ENCODE assay signal across 26 cellular contexts in the genomic region with DNA sequence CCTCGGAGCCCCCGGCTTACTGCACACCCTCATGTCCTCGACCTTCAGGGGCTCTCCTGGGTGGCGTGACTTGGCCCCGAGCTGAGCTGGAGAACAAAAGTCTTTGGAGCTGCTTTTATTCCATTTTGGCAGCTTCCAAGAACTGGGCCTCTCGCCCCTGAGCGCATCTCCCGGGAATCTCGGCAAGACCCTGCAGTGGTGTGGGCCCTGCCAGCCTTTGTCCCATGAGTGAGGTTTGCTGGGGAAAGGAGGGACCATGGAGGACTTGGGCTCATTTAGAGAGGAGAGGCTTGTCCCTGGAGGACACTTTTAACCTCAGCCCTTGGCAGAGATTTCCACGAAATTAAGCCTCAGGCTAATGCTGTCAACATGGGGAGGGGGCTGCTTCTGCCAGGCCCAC.
"Had no signal": no experiment of that assay in that cellular context is flagged by ENCODE, and none has a peak within 500 bp of the region (broad histone marks: within the 10 kb centered on the region; RNA-seq: fewer than 3 reads in every experiment).

No MANE protein-coding gene starts in this region.

- H3K4me3 Mint-ChIP-seq: activated CD4-positive, alpha-beta T cell treated with anti-CD3 and anti-CD28 coated beads, Interleukin-2, amount 10 ng/mL, durations not matched to agents 7 days and 5 days; activated CD8-positive, alpha-beta T cell treated with anti-CD3 and anti-CD28 coated beads for 36 hours; activated naive CD4-positive, alpha-beta T cell treated with anti-CD3 and anti-CD28 coated beads, Interleukin-2, amount 50 U/mL, for 24 hours; activated T-cell treated with anti-CD3 and anti-CD28 coated beads, Interleukin-2, amount 50 U/mL, for 4 hours; nephron progenitor cell; stimulated activated effector memory CD8-positive, alpha-beta T cell treated with anti-CD3 and anti-CD28 coated beads, Interleukin-12 subunit alpha, Interleukin-12 subunit beta, amount 100 ng/mL, for 72 hours; WTC11 had no signal

- H3K36me3 Mint-ChIP-seq: activated naive CD4-positive, alpha-beta T cell treated with anti-CD3 and anti-CD28 coated beads, Interleukin-2, amount 50 U/mL, for 24 hours; stimulated activated effector memory CD8-positive, alpha-beta T cell treated with anti-CD3 and anti-CD28 coated beads, Interleukin-12 subunit alpha, Interleukin-12 subunit beta, amount 100 ng/mL, for 72 hours; WTC11 had no signal

- FAIRE-seq: colon had no signal

- H3K9me3 Mint-ChIP-seq: activated CD4-positive, alpha-beta T cell treated with anti-CD3 and anti-CD28 coated beads, Interleukin-2, amount 10 ng/mL, durations not matched to agents 7 days and 5 days; activated CD8-positive, alpha-beta T cell treated with anti-CD3 and anti-CD28 coated beads for 36 hours; activated naive CD4-positive, alpha-beta T cell treated with anti-CD3 and anti-CD28 coated beads, Interleukin-2, amount 50 U/mL, for 24 hours; activated T-cell treated with anti-CD3 and anti-CD28 coated beads, Interleukin-2, amount 50 U/mL, for 4 hours; activated T-helper 2 cell treated with anti-CD3 and anti-CD28 coated beads, Interferon-gamma antibody, Interleukin-2, Interleukin-4, amounts not matched to agents 10 μg/mL and 5 μg/mL and 100 μg/mL, durations not matched to agents 14 hours and 24 hours and 36 hours; nephron progenitor cell; stimulated activated effector memory CD8-positive, alpha-beta T cell treated with anti-CD3 and anti-CD28 coated beads, Interleukin-12 subunit alpha, Interleukin-12 subunit beta, amount 100 ng/mL, for 72 hours; WTC11 had no signal

- H3K27ac Mint-ChIP-seq: activated CD4-positive, alpha-beta T cell treated with anti-CD3 and anti-CD28 coated beads, Interleukin-2, amount 10 ng/mL, durations not matched to agents 7 days and 5 days; activated CD8-positive, alpha-beta T cell treated with anti-CD3 and anti-CD28 coated beads for 36 hours; activated naive CD4-positive, alpha-beta T cell treated with anti-CD3 and anti-CD28 coated beads, Interleukin-2, amount 50 U/mL, for 24 hours; activated T-helper 2 cell treated with anti-CD3 and anti-CD28 coated beads, Interferon-gamma antibody, Interleukin-2, Interleukin-4, amounts not matched to agents 10 μg/mL and 5 μg/mL and 100 μg/mL, durations not matched to agents 14 hours and 24 hours and 36 hours; progenitor cell of endocrine pancreas; WTC11 had no signal

- DNase-seq: activated CD4-positive, alpha-beta T cell treated with anti-CD3 and anti-CD28 coated beads for 1 hour; activated CD4-positive, alpha-beta T cell treated with anti-CD3 and anti-CD28 coated beads, Interleukin-2, amount 10 ng/mL, durations not matched to agents 7 days and 5 days; activated CD8-positive, alpha-beta T cell treated with anti-CD3 and anti-CD28 coated beads for 36 hours; activated T-cell treated with anti-CD3 and anti-CD28 coated beads, Interleukin-2, amount 50 U/mL, for 4 hours; dermis blood vessel endothelial cell; effector CD4-positive, alpha-beta T cell; esophagus squamous epithelium; foreskin melanocyte; kidney glomerular epithelial cell; lower lobe of right lung; mesenchymal stem cell; mucosa of descending colon; nephron progenitor cell; stimulated activated CD4-positive, alpha-beta T cell treated with anti-CD3 and anti-CD28 coated beads, Interleukin-12 subunit alpha, Interleukin-12 subunit beta, amount 100 ng/mL, for 4 hours; stimulated activated CD4-positive, alpha-beta T cell treated with anti-CD3 and anti-CD28 coated beads, Interleukin-4, amount 100 ng/mL, for 24 hours; stomach; T-helper 2 cell; thyroid gland had no signal

- H3K4me1 Mint-ChIP-seq: activated CD4-positive, alpha-beta T cell treated with anti-CD3 and anti-CD28 coated beads, Interleukin-2, amount 10 ng/mL, durations not matched to agents 7 days and 5 days had no signal

- ATAC-seq: activated CD8-positive, alpha-beta T cell treated with anti-CD3 and anti-CD28 coated beads for 36 hours; activated T-cell treated with anti-CD3 and anti-CD28 coated beads, Interleukin-2, amount 50 U/mL, for 4 hours; left lobe of liver; lower lobe of right lung; mucosa of descending colon; sciatic nerve; stimulated activated effector memory CD8-positive, alpha-beta T cell treated with anti-CD3 and anti-CD28 coated beads, Interleukin-12 subunit alpha, Interleukin-12 subunit beta, amount 100 ng/mL, for 72 hours; WTC11 had no signal
